In genomic region chr17:77011173-77012011, GRCh38 we compare ENCODE assay signal across 8 cellular contexts.
DNase-seq lines count a peak whose midpoint lies in the region; ATAC-seq and TF ChIP-seq lines count a peak whose summit lies in the region.

No MANE protein-coding gene starts in this region.

- TF ChIP-seq EP300 in transverse colon (IDR thresholded peaks at IDR 0.05; ENCODE audit: low read depth) (no peak), ovary (IDR thresholded peaks at IDR 0.05) (no peak)

- H3K27ac ChIP-seq in C4-2B = no peak overlapping the region
- no peak overlapping the region for H3K27ac ChIP-seq in Peyer's patch
- no peak overlapping the region for H3K27ac ChIP-seq in right lobe of liver
- H3K27ac ChIP-seq in transverse colon = no peak overlapping the region
- no peak overlapping the region for H3K27ac ChIP-seq in ovary

- no peak overlapping the region for H3K27ac Mint-ChIP-seq in activated naive CD8-positive, alpha-beta T cell treated with anti-CD3 and anti-CD28 coated beads, Interleukin-2, amount 50 U/mL, for 24 hours

- no peaks in the 10 kb centered on the region for H3K4me1 ChIP-seq in Peyer's patch
- no peaks in the 10 kb centered on the region for H3K4me1 ChIP-seq in right lobe of liver
- no peaks in the 10 kb centered on the region for H3K4me1 ChIP-seq in transverse colon
- no peaks in the 10 kb centered on the region for H3K4me1 ChIP-seq in ovary (ENCODE audit: insufficient read depth)

- peak; percentile 34 for DNase-seq in HK-2 (ENCODE audit: unreplicated experiment)
- DNase-seq in Peyer's patch = peak in 2 of 3 donors; percentile 49 to 74
- peak; percentile 67 for DNase-seq in activated naive CD8-positive, alpha-beta T cell treated with anti-CD3 and anti-CD28 coated beads, Interleukin-2, amount 50 U/mL, for 24 hours
- DNase-seq in right lobe of liver = no peak
- DNase-seq in transverse colon = peak; percentile 41
- no peak for DNase-seq in iPS-NIHi7 (ENCODE audit: extremely low spot score)
- no peak for DNase-seq in ovary

- H3K9me3 Mint-ChIP-seq in activated naive CD8-positive, alpha-beta T cell treated with anti-CD3 and anti-CD28 coated beads, Interleukin-2, amount 50 U/mL, for 24 hours = peaks cover 8% of the 10 kb centered on the region

- H3K4me3 Mint-ChIP-seq in activated naive CD8-positive, alpha-beta T cell treated with anti-CD3 and anti-CD28 coated beads, Interleukin-2, amount 50 U/mL, for 24 hours = no peak overlapping the region

- TF ChIP-seq CTCF in C4-2B (conservative IDR thresholded peaks at IDR 0.05) (peak; percentile 87), Peyer's patch (IDR thresholded peaks at IDR 0.05) (peak in 5 of 6 experiments; percentile 26 to 62 (median 54)), right lobe of liver (IDR thresholded peaks at IDR 0.05) (peak; percentile 36 to 55 (median 48)), transverse colon (IDR thresholded peaks at IDR 0.05) (peak; percentile 44 to 51 (median 47)), ovary (IDR thresholded peaks at IDR 0.05) (no peak)

- H3K4me3 ChIP-seq in Peyer's patch = no peak overlapping the region
- H3K4me3 ChIP-seq in right lobe of liver = no peak overlapping the region
- no peak overlapping the region for H3K4me3 ChIP-seq in transverse colon
- H3K4me3 ChIP-seq in ovary = no peak overlapping the region

- H3K27me3 ChIP-seq in Peyer's patch (no peaks in the 10 kb centered on the region), right lobe of liver (no peaks in the 10 kb centered on the region), transverse colon (peaks cover 28% of the 10 kb centered on the region), ovary (no peaks in the 10 kb centered on the region)

- ATAC-seq in activated naive CD8-positive, alpha-beta T cell treated with anti-CD3 and anti-CD28 coated beads, Interleukin-2, amount 50 U/mL, for 24 hours = no peak
- ATAC-seq in right lobe of liver = no peak

- 41% methylated on average over 7 of the region's 7 CpGs for WGBS in right lobe of liver (ENCODE audit: insufficient coverage, low coverage, low lambda C conversion rate, missing lambda C conversion rate)
- 60 to 72% methylated on average over 4 to 7 of the region's 7 CpGs for WGBS in transverse colon (ENCODE audit: low coverage in 1 of 2), 2 donors
- 61 to 64% (median 63%) methylated on average over 7 of the region's 7 CpGs for WGBS in ovary, 3 donors

- H3K4me1 Mint-ChIP-seq in activated naive CD8-positive, alpha-beta T cell treated with anti-CD3 and anti-CD28 coated beads, Interleukin-2, amount 50 U/mL, for 24 hours = no peaks in the 10 kb centered on the region

- TF ChIP-seq POLR2A in Peyer's patch (IDR thresholded peaks at IDR 0.05) (no peak), right lobe of liver (IDR thresholded peaks at IDR 0.05) (no peak), transverse colon (IDR thresholded peaks at IDR 0.05) (no peak), ovary (IDR thresholded peaks at IDR 0.05) (no peak)

- peaks cover 4% of the 10 kb centered on the region for H3K27me3 Mint-ChIP-seq in activated naive CD8-positive, alpha-beta T cell treated with anti-CD3 and anti-CD28 coated beads, Interleukin-2, amount 50 U/mL, for 24 hours

- H3K9me3 ChIP-seq in Peyer's patch (no peaks in the 10 kb centered on the region), right lobe of liver (no peaks in the 10 kb centered on the region), transverse colon (peaks cover 10 to 11% of the 10 kb centered on the region in 2 donors), ovary (no peaks in the 10 kb centered on the region)

- H3K36me3 ChIP-seq in Peyer's patch = no peaks in the 10 kb centered on the region
- H3K36me3 ChIP-seq in right lobe of liver = no peaks in the 10 kb centered on the region
- H3K36me3 ChIP-seq in transverse colon = no peaks in the 10 kb centered on the region
- H3K36me3 ChIP-seq in ovary = no peaks in the 10 kb centered on the region

- intact Hi-C loops in right lobe of liver (cut with DNase I) (no loop called here), transverse colon (cut with DNase I; ENCODE audit: low total_unique reads) (no loop called here), ovary (cut with DNase I) (no loop called here)

- in situ Hi-C loops in transverse colon (cut with MboI; ENCODE audit: low pct_ligation_motif_present in 1 of 4, low pct_unique_long_range_greater_than_20kb in 1 of 4, low sequenced_read_pairs in 3 of 4) = no loop called here

- H3K36me3 Mint-ChIP-seq in activated naive CD8-positive, alpha-beta T cell treated with anti-CD3 and anti-CD28 coated beads, Interleukin-2, amount 50 U/mL, for 24 hours (ENCODE audit: low read depth) = no peaks in the 10 kb centered on the region

Comparison
In these comparisons a context has a peak if more than half of its experiments do, and no peak if none do; other contexts are left out.
1. CTCF ChIP-seq: peak in C4-2B (single experiment), Peyer's patch (5 of 6), right lobe of liver (4 of 4) and transverse colon (5 of 5); none in ovary (0 of 3).
2. DNase-seq: peak in HK-2 (single experiment), Peyer's patch (2 of 3), activated naive CD8-positive, alpha-beta T cell treated with anti-CD3 and anti-CD28 coated beads, Interleukin-2, amount 50 U/mL, for 24 hours (single experiment) and transverse colon (single experiment); none in right lobe of liver (0 of 3), iPS-NIHi7 (single experiment) and ovary (0 of 5).